In the genomic region with DNA sequence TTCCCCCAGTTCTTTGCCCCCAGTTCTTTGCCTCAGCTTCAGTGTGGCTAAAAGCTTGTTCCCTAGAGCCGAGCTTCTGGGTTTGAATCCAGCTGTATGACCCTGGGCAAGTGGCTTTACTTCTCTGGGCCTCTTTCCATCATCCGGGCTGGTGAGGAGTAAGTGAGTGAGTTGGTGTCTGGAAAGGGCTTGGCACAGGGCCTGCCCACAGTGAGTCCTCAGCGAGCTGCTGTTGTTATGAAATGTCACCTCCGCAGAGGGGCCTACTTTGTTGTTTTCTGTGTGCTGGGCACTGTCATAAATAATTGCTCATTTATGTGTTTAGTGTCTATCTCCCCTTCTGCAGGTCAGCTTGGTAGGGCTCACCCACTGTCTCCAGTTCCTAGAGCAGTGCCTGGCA, we compare ENCODE assay signal across 9 cellular contexts. TPM values are rescaled to one million over a fixed set of nuclear protein-coding genes. Genes with fewer than 3 reads are reported as not detected.
A peak's percentile ranks its signal among the peaks of the same experiment; 100 is the strongest.
DNase-seq lines count a peak whose midpoint lies in the region; FAIRE-seq and TF ChIP-seq lines count a peak whose summit lies in the region.
"Had no signal": no experiment of that assay in that cellular context is flagged by ENCODE, and none has a peak within 500 bp of the region (broad histone marks: within the 10 kb centered on the region; RNA-seq: fewer than 3 reads in every experiment).

No MANE protein-coding gene starts in this region.

- BruUV-seq in Calu3 (replicated peaks; lab: Mats Ljungman, UMichigan) (no TSS peak), MCF 10A (replicated peaks; lab: Mats Ljungman, UMichigan) (no TSS peak)

- H3K27me3 Mint-ChIP-seq in Calu3 (ENCODE audit: unreplicated experiment) (no peaks in the 10 kb centered on the region), MCF 10A (ENCODE audit: insufficient read depth, unreplicated experiment) (no peaks in the 10 kb centered on the region), nephron (ENCODE audit: low read depth) (peaks cover 18% of the 10 kb centered on the region)

- in situ Hi-C loops in ACHN (cut with HindIII; ENCODE audit: low pct_ligation_motif_present, low pct_unique_long_range_greater_than_20kb, low sequenced_read_pairs), result no loop called here

- CTCF ChIA-PET in Calu3 (lab: Charles Lee), result interaction anchor here (1.7 kb wide), 1 partner anchor 18 kb away, joined by 3 read pairs; no protein-coding TSS in a partner anchor
- CTCF ChIA-PET in MCF 10A (lab: Yijun Ruan, JAX), result interaction anchor here (1.2 kb wide), 1 partner anchor 231 kb away, joined by 5 read pairs; no protein-coding TSS in a partner anchor

- H3K9me3 Mint-ChIP-seq in Calu3 (ENCODE audit: low read depth, unreplicated experiment) (no peaks in the 10 kb centered on the region), MCF 10A (ENCODE audit: unreplicated experiment) (no peaks in the 10 kb centered on the region), nephron (no peaks in the 10 kb centered on the region)

- peaks cover 29% of the 10 kb centered on the region for H3K36me3 Mint-ChIP-seq in Calu3 (ENCODE audit: insufficient read depth, unreplicated experiment)
- no peaks in the 10 kb centered on the region for H3K36me3 Mint-ChIP-seq in MCF 10A (ENCODE audit: insufficient read depth, unreplicated experiment)
- H3K36me3 Mint-ChIP-seq in nephron (ENCODE audit: low read depth), result no peaks in the 10 kb centered on the region

- TF ChIP-seq POLR2A in GM12891 (IDR thresholded peaks at IDR 0.05; ENCODE audit: low read depth, low read length), result no peak

- no peaks in the 10 kb centered on the region for H3K9me3 ChIP-seq in MG63

- H3K27me3 ChIP-seq in MG63, result no peaks in the 10 kb centered on the region

- H3K4me3 Mint-ChIP-seq in Calu3 (ENCODE audit: low read depth, unreplicated experiment) (peak overlapping the region; percentile 36), MCF 10A (ENCODE audit: unreplicated experiment) (no peak overlapping the region), nephron (no peak overlapping the region)

- no peak for FAIRE-seq in GM12891 (lab: Jason Lieb, UNC)

- intact Hi-C loops in Calu3 (cut with micrococcal nuclease; ENCODE audit: unreplicated experiment) (no loop called here), MCF 10A (cut with micrococcal nuclease) (no loop called here)

- no peaks in the 10 kb centered on the region for H3K36me3 ChIP-seq in MG63

- H3K4me3 ChIP-seq in MG63, result no peak overlapping the region

- peaks cover 74% of the 10 kb centered on the region for H3K4me1 Mint-ChIP-seq in Calu3 (ENCODE audit: low read depth, unreplicated experiment)
- peaks cover 40% of the 10 kb centered on the region for H3K4me1 Mint-ChIP-seq in MCF 10A (ENCODE audit: insufficient read depth, unreplicated experiment)
- H3K4me1 Mint-ChIP-seq in nephron, result peaks cover 27% of the 10 kb centered on the region

- no peak for TF ChIP-seq CTCF in Calu3 (IDR thresholded peaks at IDR 0.05; ENCODE audit: unreplicated experiment)
- TF ChIP-seq CTCF in MCF 10A (IDR thresholded peaks at IDR 0.05; ENCODE audit: unreplicated experiment), result no peak
- no peak for TF ChIP-seq CTCF in nephron (IDR thresholded peaks at IDR 0.05; ENCODE audit: unreplicated experiment in 3 of 3)

- POLR2A ChIA-PET in MCF 10A (lab: Yijun Ruan, JAX), result no interaction called here

- peak overlapping the region; percentile 59 for H3K27ac Mint-ChIP-seq in Calu3 (ENCODE audit: unreplicated experiment)
- H3K27ac Mint-ChIP-seq in MCF 10A (ENCODE audit: low read depth, unreplicated experiment), result no peak overlapping the region
- H3K27ac Mint-ChIP-seq in nephron, result peak overlapping the region; percentile 31 to 91 (median 32)

- no peak for DNase-seq in Calu3
- peak; percentile 76 for DNase-seq in MG63
- DNase-seq in MCF 10A (ENCODE audit: unreplicated experiment), result peak; percentile 78
- no peak for DNase-seq in GM12891 (ENCODE audit: insufficient read length, low spot score)
- DNase-seq in activated CD8-positive, alpha-beta memory T cell treated with anti-CD3 and anti-CD28 coated beads, Interleukin-2, amount 50 U/mL, for 4 hours, result no peak
- no peak for DNase-seq in T-helper 9 cell
- DNase-seq in ACHN, result no peak
- DNase-seq: activated CD4-positive, CD25-positive, alpha-beta regulatory T cell had no signal

TF ChIP-seq in GM12891, 5 proteins besides CTCF, POLR2A, EP300 and RAD21:
- TF ChIP-seq POU2F2 (IDR thresholded peaks at IDR 0.05; ENCODE audit: low read depth, low read length) (no peak), PAX5 (IDR thresholded peaks at IDR 0.05; ENCODE audit: insufficient read depth, low read length, severe bottlenecking) (no peak), TAF1 (IDR thresholded peaks at IDR 0.05; ENCODE audit: low read depth, low read length) (no peak), POLR2AphosphoS5 (IDR thresholded peaks at IDR 0.05; ENCODE audit: low read depth, low read length) (no peak), SPI1 (IDR thresholded peaks at IDR 0.05; ENCODE audit: low read depth, low read length) (no peak)

RNA-seq across cellular contexts. Expression of a gene that starts 31.7 kb away (rescaled TPM):
- 46.3 and 48.3 TPM in 2 replicates for total RNA-seq in Calu3 (2022)
- total RNA-seq in MG63 (2014; rRNA removed; shearing (Covaris generic); ENCODE audit: low replicate concordance), result 2.6 and 3.4 TPM in 2 replicates
- 4.6 and 7.6 TPM in 2 replicates for total RNA-seq in MCF 10A (2022)
- 10.0 TPM for polyA plus RNA-seq in GM12891 (2012; ENCODE audit: low read depth, missing spikeins)

Comparison
In these comparisons a context has a peak if more than half of its experiments do, and no peak if none do; other contexts are left out.
1. DNase-seq: peak in MG63 (single experiment) and MCF 10A (single experiment); none in Calu3 (single experiment), GM12891 (single experiment), activated CD8-positive, alpha-beta memory T cell treated with anti-CD3 and anti-CD28 coated beads, Interleukin-2, amount 50 U/mL, for 4 hours (single experiment), T-helper 9 cell (single experiment) and ACHN (single experiment).